ENCODE assay signal across 14 cellular contexts in the genomic region with DNA sequence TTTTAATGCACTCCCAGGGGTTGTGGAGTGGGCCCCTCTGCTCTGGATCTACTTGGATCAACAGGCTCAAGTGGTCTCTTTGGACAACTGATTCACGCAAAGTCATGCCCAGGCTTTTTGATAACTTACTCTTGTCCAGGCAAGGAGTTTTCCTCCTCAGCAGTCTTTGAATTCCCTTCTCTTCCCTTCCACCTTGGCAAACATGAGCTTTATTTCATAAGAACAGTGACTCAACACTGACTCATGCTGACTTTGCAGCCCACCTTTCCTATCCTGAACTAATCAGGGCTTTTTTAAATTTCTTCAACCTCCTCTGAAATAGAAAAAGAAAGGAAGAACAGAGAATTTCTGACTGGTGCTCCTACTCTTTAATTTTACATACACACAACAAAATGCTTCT.
DNase-seq lines count a peak whose midpoint lies in the region; ATAC-seq and TF ChIP-seq lines count a peak whose summit lies in the region.
"Had no signal": no experiment of that assay in that cellular context is flagged by ENCODE, and none has a peak within 500 bp of the region (broad histone marks: within the 10 kb centered on the region; RNA-seq: fewer than 3 reads in every experiment).

No MANE protein-coding gene starts in this region.

- TF ChIP-seq CTCF in esophagus squamous epithelium (IDR thresholded peaks at IDR 0.05) = no peak

- H3K27ac ChIP-seq in SJSA1 (peak overlapping the region; percentile 78), esophagus squamous epithelium (peak overlapping the region in 3 of 4 donors; percentile 31 to 39 (median 39))
- no peak overlapping the region for H3K27ac ChIP-seq in effector memory CD4-positive, alpha-beta T cell (ENCODE audit: insufficient read depth, low read length, poor library complexity, severe bottlenecking)
- H3K27ac ChIP-seq: lower lobe of right lung, right lobe of liver had no signal

- H3K9me3 ChIP-seq in SJSA1 (replicated peaks) = peaks cover 8% of the 10 kb centered on the region; the same call in 1 of the 2 replicates
- no peaks in the 10 kb centered on the region for H3K9me3 ChIP-seq in esophagus squamous epithelium
- no peaks in the 10 kb centered on the region for H3K9me3 ChIP-seq in effector memory CD4-positive, alpha-beta T cell (ENCODE audit: control insufficient read depth, low read length)
- H3K9me3 ChIP-seq: lower lobe of right lung, right lobe of liver had no signal

- H3K36me3 ChIP-seq in SJSA1 = no peaks in the 10 kb centered on the region
- no peaks in the 10 kb centered on the region for H3K36me3 ChIP-seq in esophagus squamous epithelium
- no peaks in the 10 kb centered on the region for H3K36me3 ChIP-seq in effector memory CD4-positive, alpha-beta T cell (ENCODE audit: control insufficient read depth, insufficient read depth, low read length)
- H3K36me3 ChIP-seq: lower lobe of right lung, right lobe of liver had no signal

- H3K4me1 ChIP-seq in SJSA1 (replicated peaks) = peaks cover 48% of the 10 kb centered on the region
- H3K4me1 ChIP-seq in esophagus squamous epithelium = peaks cover 0 to 14% (median 7%) of the 10 kb centered on the region in 3 donors
- H3K4me1 ChIP-seq in effector memory CD4-positive, alpha-beta T cell (ENCODE audit: control insufficient read depth, insufficient read depth, low read length, poor library complexity, severe bottlenecking) = no peaks in the 10 kb centered on the region
- H3K4me1 ChIP-seq: lower lobe of right lung, right lobe of liver had no signal

- ATAC-seq in GM18498 (IDR thresholded peaks at IDR 0.05; ENCODE audit: unreplicated experiment) (no peak), HG02852 (IDR thresholded peaks at IDR 0.05; ENCODE audit: unreplicated experiment) (no peak)

- intact Hi-C loops in esophagus squamous epithelium (cut with DNase I) = no loop called here
- intact Hi-C loops in cardiac septum (cut with DNase I) = no loop called here

- H3K4me3 ChIP-seq in SJSA1 (no peak overlapping the region), esophagus squamous epithelium (no peak overlapping the region)
- H3K4me3 ChIP-seq in effector memory CD4-positive, alpha-beta T cell (ENCODE audit: insufficient read depth, low read depth, low read length, poor library complexity, severe bottlenecking) = no peak overlapping the region
- H3K4me3 ChIP-seq: lower lobe of right lung, right lobe of liver had no signal

- DNase-seq in EL (peak; percentile 76), SJSA1 (ENCODE audit: low read depth in 1 of 2, low spot score in 2 of 2) (peak; percentile 67 to 91), esophagus squamous epithelium (lab: John Stamatoyannopoulos, UW) (no peak), putamen (ENCODE audit: low spot score) (peak; percentile 76), cardiac septum (ENCODE audit: low spot score) (no peak)
- no peak for DNase-seq in effector memory CD4-positive, alpha-beta T cell
- DNase-seq: activated CD4-positive, alpha-beta T cell treated with anti-CD3 and anti-CD28 coated beads, Interleukin-2, amount 10 ng/mL, durations not matched to agents 24 days and 14 days; activated naive CD4-positive, alpha-beta T cell treated with anti-CD3 and anti-CD28 coated beads, Interleukin-2, amount 50 U/mL, for 16 hours; Karpas-422; lower lobe of right lung; right lobe of liver; SIG-M5 had no signal

- WGBS in esophagus squamous epithelium, 2 donors = 23 to 71% methylated on average over 1 of the region's 1 CpG

- no peaks in the 10 kb centered on the region for H3K27me3 ChIP-seq in SJSA1 (replicated peaks)
- H3K27me3 ChIP-seq in esophagus squamous epithelium = no peaks in the 10 kb centered on the region
- H3K27me3 ChIP-seq in effector memory CD4-positive, alpha-beta T cell (replicated peaks; ENCODE audit: control insufficient read depth, insufficient read depth, low read length, poor library complexity, severe bottlenecking) = no peaks in the 10 kb centered on the region
- H3K27me3 ChIP-seq: right lobe of liver had no signal

- TF ChIP-seq POLR2A in esophagus squamous epithelium (IDR thresholded peaks at IDR 0.05) = no peak

Comparison
In these comparisons a context has a peak if more than half of its experiments do, and no peak if none do; other contexts are left out.
1. DNase-seq: peak in EL (single experiment), SJSA1 (2 of 2) and putamen (single experiment); none in esophagus squamous epithelium (single experiment), effector memory CD4-positive, alpha-beta T cell (0 of 3) and cardiac septum (single experiment).